8 cellular contexts compared by ENCODE assay signal in the genomic region with DNA sequence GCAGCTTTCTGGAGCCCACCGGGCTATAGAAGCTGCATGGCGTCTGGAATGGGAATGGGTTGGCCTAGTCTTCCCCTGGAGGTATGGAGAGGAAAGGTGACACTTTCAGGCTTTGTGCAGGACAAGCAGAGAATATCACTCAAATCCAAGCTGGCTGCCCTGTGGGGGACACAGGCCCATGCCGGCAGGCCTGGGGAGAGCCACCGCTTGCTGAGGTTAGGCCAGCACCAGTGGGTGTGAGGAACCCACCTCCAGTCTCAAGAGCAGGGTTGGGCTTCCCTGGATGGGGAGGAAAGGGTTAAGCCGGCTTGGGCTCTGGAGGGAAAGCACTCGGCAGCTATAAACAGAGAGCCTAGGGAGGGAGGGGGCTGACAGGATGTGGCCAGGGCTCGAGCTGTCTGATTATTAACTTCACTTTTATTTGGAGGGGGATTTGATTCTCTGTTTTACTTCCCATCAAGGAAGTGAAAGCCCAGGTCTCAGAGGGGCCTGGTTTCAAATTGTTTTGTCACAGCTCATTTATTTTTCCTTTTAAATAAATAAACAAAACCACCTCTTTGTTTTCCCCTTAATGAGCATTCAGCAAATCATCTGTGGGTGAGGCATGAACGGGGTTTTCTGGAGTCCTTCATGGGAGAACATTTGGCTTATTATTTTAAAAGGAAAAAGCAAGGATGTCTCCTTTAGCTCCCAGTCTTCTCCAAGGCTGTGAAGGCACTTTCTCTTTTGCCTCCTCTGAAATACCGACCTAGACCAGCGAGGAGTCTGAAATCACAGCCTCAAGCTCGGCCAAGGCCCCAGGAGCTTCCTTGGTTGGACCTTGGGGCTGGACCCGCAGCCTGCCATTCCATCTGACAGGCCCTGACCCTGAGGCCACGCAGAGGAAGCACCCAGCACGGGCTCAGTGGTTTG. TPM values are rescaled to one million over a fixed set of nuclear protein-coding genes. Genes with fewer than 3 reads are reported as not detected.
DNase-seq lines count a peak whose midpoint lies in the region; ATAC-seq, FAIRE-seq and TF ChIP-seq lines count a peak whose summit lies in the region.

No MANE protein-coding gene starts in this region.

- H3K9me3 ChIP-seq in cardiac muscle cell (ENCODE audit: low read depth) (no peaks in the 10 kb centered on the region), HepG2 (ENCODE audit: low read length) (no peaks in the 10 kb centered on the region)

- peak overlapping the region; percentile 25 for H2AFZ ChIP-seq in HepG2 (ENCODE audit: low read length)

- H3K4me2 ChIP-seq in HepG2 (ENCODE audit: low read depth, low read length) = peak overlapping the region; percentile 88

- TF ChIP-seq CTCF in cardiac muscle cell (IDR thresholded peaks at IDR 0.05; ENCODE audit: low read depth, low read length) (no peak), HepG2 (CRISPR knock-in tag; IDR thresholded peaks at IDR 0.05) (no peak)

- CTCF ChIA-PET in HepG2 (lab: Yijun Ruan, JAX; ENCODE audit: low intra/inter-chr PET ratio, low total read pairs) = interaction anchor here (0.9 kb wide), 1 partner anchor 26 kb away, joined by 3 read pairs; no protein-coding TSS in a partner anchor

- no TSS peak for BruUV-seq in HepG2 (replicated peaks; lab: Mats Ljungman, UMichigan)

- no peaks in the 10 kb centered on the region for H3K79me2 ChIP-seq in HepG2 (ENCODE audit: insufficient read depth, low read length)

- POLR2A ChIA-PET in HepG2 (lab: Yijun Ruan, JAX) = interaction anchor here (0.8 to 5.6 kb wide), 10 partner anchors 9 to 99 kb away, joined by 3 to 74 read pairs (median 5); a partner anchor contains a TSS

- H3K9me3 Mint-ChIP-seq in T-helper 1 cell treated with Interleukin-12 subunit alpha and Interleukin-12 subunit beta and Interleukin-4 antibody, amounts not matched to agents 30 μg/mL and 1 μg/mL, for 36 hours = no peaks in the 10 kb centered on the region
- no peaks in the 10 kb centered on the region for H3K9me3 Mint-ChIP-seq in central memory CD8-positive, alpha-beta T cell
- H3K9me3 Mint-ChIP-seq in stimulated activated naive CD8-positive, alpha-beta T cell treated with anti-CD3 and anti-CD28 coated beads, Interleukin-15, Interleukin-2, amounts not matched to agents 100 ng/mL and 50 ng/mL, for 24 hours = no peaks in the 10 kb centered on the region

- no peaks in the 10 kb centered on the region for H3K27me3 Mint-ChIP-seq in T-helper 1 cell treated with Interleukin-12 subunit alpha and Interleukin-12 subunit beta and Interleukin-4 antibody, amounts not matched to agents 30 μg/mL and 1 μg/mL, for 36 hours (ENCODE audit: low read depth)
- no peaks in the 10 kb centered on the region for H3K27me3 Mint-ChIP-seq in central memory CD8-positive, alpha-beta T cell
- H3K27me3 Mint-ChIP-seq in stimulated activated naive CD8-positive, alpha-beta T cell treated with anti-CD3 and anti-CD28 coated beads, Interleukin-15, Interleukin-2, amounts not matched to agents 100 ng/mL and 50 ng/mL, for 24 hours = no peaks in the 10 kb centered on the region

- no peak for TF ChIP-seq POLR2A in HepG2 (IDR thresholded peaks at IDR 0.05; ENCODE audit: insufficient read depth in 1 of 2, low read depth in 2 of 2, low read length in 2 of 2)

- H3K4me1 ChIP-seq in cardiac muscle cell (ENCODE audit: low read depth) = peaks cover 30% of the 10 kb centered on the region
- peaks cover 59% of the 10 kb centered on the region for H3K4me1 ChIP-seq in HepG2 (ENCODE audit: insufficient read depth, low read length)

- H3K4me3 ChIP-seq in cardiac muscle cell (peak overlapping the region; percentile 3), HepG2 (replicated peaks in 1 of 3; ENCODE audit: insufficient read depth in 1 of 3, low read depth in 2 of 3, low read length in 3 of 3) (peak overlapping the region; percentile 40 to 62 (median 49))

- 2% methylated on average over 12 of the region's 14 CpGs for WGBS in HepG2 (ENCODE audit: low lambda C conversion rate)

- TF ChIP-seq EP300 in HepG2 (IDR thresholded peaks at IDR 0.05; ENCODE audit: low read depth in 2 of 2, low read length in 2 of 2) (peak in 1 of 2 experiments; percentile 40; a peak in 1 of 4 replicates), HepG2 (CRISPR knock-in tag; IDR thresholded peaks at IDR 0.05; ENCODE audit: borderline replicate concordance) (no peak)

- TF ChIP-seq RAD21 in HepG2 (CRISPR knock-in tag; IDR thresholded peaks at IDR 0.05) = no peak

- FAIRE-seq in HepG2 (lab: Jason Lieb, UNC) = peak; percentile 89

- intact Hi-C loops in Right ventricle myocardium inferior (cut with DNase I) (loop anchor here (1.0 to 10.0 kb wide), 3 partner anchors 22 to 932 kb away; no protein-coding TSS in a partner anchor), HepG2 (cut with micrococcal nuclease; ENCODE audit: unreplicated experiment) (loop anchor here (1.0 to 10.0 kb wide), 3 partner anchors 17 to 566 kb away; no protein-coding TSS in a partner anchor)

- H3K27ac ChIP-seq in cardiac muscle cell (peak overlapping the region; percentile 74), HepG2 (ENCODE audit: extremely low read length, insufficient read depth, low read length) (peak overlapping the region; percentile 62)

- no peak for ATAC-seq in Right ventricle myocardium inferior
- ATAC-seq in HG03175 (IDR thresholded peaks at IDR 0.05; ENCODE audit: unreplicated experiment) = peak; percentile 50
- ATAC-seq in central memory CD8-positive, alpha-beta T cell (replicated peaks; ENCODE audit: extremely low read depth, poor library complexity, severe bottlenecking) = peak; percentile 49
- ATAC-seq in HepG2 = peak; percentile 71

- in situ Hi-C loops in HepG2 (cut with HindIII; ENCODE audit: extremely low pct_ligation_motif_present, low pct_unique_long_range_greater_than_20kb) = loop anchor here (5.0 to 25.0 kb wide), 3 partner anchors 567 to 1202 kb away; a partner anchor contains a TSS

- peak overlapping the region; percentile 70 for H3K4me3 Mint-ChIP-seq in T-helper 1 cell treated with Interleukin-12 subunit alpha and Interleukin-12 subunit beta and Interleukin-4 antibody, amounts not matched to agents 30 μg/mL and 1 μg/mL, for 36 hours
- H3K4me3 Mint-ChIP-seq in central memory CD8-positive, alpha-beta T cell = peak overlapping the region; percentile 78
- H3K4me3 Mint-ChIP-seq in stimulated activated naive CD8-positive, alpha-beta T cell treated with anti-CD3 and anti-CD28 coated beads, Interleukin-15, Interleukin-2, amounts not matched to agents 100 ng/mL and 50 ng/mL, for 24 hours = peak overlapping the region; percentile 85

- H3K36me3 ChIP-seq in cardiac muscle cell (no peaks in the 10 kb centered on the region), HepG2 (replicated peaks in 1 of 2; ENCODE audit: control insufficient read depth in 1 of 2, insufficient read depth in 2 of 2, low read length in 2 of 2) (no peaks in the 10 kb centered on the region)

- peaks cover 39% of the 10 kb centered on the region for H3K4me1 Mint-ChIP-seq in T-helper 1 cell treated with Interleukin-12 subunit alpha and Interleukin-12 subunit beta and Interleukin-4 antibody, amounts not matched to agents 30 μg/mL and 1 μg/mL, for 36 hours (ENCODE audit: low read depth)
- peaks cover 59% of the 10 kb centered on the region for H3K4me1 Mint-ChIP-seq in central memory CD8-positive, alpha-beta T cell
- H3K4me1 Mint-ChIP-seq in stimulated activated naive CD8-positive, alpha-beta T cell treated with anti-CD3 and anti-CD28 coated beads, Interleukin-15, Interleukin-2, amounts not matched to agents 100 ng/mL and 50 ng/mL, for 24 hours (ENCODE audit: low read depth) = peaks cover 76% of the 10 kb centered on the region

- no peaks in the 10 kb centered on the region for H4K20me1 ChIP-seq in HepG2 (ENCODE audit: insufficient read depth, low read length)

- peak; percentile 66 to 70 for DNase-seq in cardiac muscle cell (ENCODE audit: low read depth in 1 of 2, low spot score in 1 of 2)
- no peak for DNase-seq in Right ventricle myocardium inferior (ENCODE audit: missing footprints)
- DNase-seq in central memory CD8-positive, alpha-beta T cell (ENCODE audit: low spot score in 2 of 2) = no peak
- DNase-seq in HepG2 (ENCODE audit: low spot score) = peak; percentile 74
- no peak for DNase-seq in NCI-H1694 treated with DMSO at 0.1 percent for 48 hours (lab: John Stamatoyannopoulos, UW)

- H3K9ac ChIP-seq in HepG2 (ENCODE audit: insufficient read depth, low read depth, low read length) = peak overlapping the region; percentile 44

- no peaks in the 10 kb centered on the region for H3K27me3 ChIP-seq in cardiac muscle cell
- H3K27me3 ChIP-seq in HepG2 (ENCODE audit: control insufficient read depth in 1 of 2, insufficient read depth in 2 of 2, low read length in 2 of 2) = no peaks in the 10 kb centered on the region

- H3K27ac Mint-ChIP-seq in T-helper 1 cell treated with Interleukin-12 subunit alpha and Interleukin-12 subunit beta and Interleukin-4 antibody, amounts not matched to agents 30 μg/mL and 1 μg/mL, for 36 hours = peak overlapping the region; percentile 88
- H3K27ac Mint-ChIP-seq in central memory CD8-positive, alpha-beta T cell (ENCODE audit: low read depth) = peak overlapping the region; percentile 90
- H3K27ac Mint-ChIP-seq in stimulated activated naive CD8-positive, alpha-beta T cell treated with anti-CD3 and anti-CD28 coated beads, Interleukin-15, Interleukin-2, amounts not matched to agents 100 ng/mL and 50 ng/mL, for 24 hours = peak overlapping the region; percentile 96

- no peaks in the 10 kb centered on the region for H3K36me3 Mint-ChIP-seq in T-helper 1 cell treated with Interleukin-12 subunit alpha and Interleukin-12 subunit beta and Interleukin-4 antibody, amounts not matched to agents 30 μg/mL and 1 μg/mL, for 36 hours (ENCODE audit: low read depth)
- H3K36me3 Mint-ChIP-seq in central memory CD8-positive, alpha-beta T cell (ENCODE audit: insufficient read depth) = peaks cover 11% of the 10 kb centered on the region
- no peaks in the 10 kb centered on the region for H3K36me3 Mint-ChIP-seq in stimulated activated naive CD8-positive, alpha-beta T cell treated with anti-CD3 and anti-CD28 coated beads, Interleukin-15, Interleukin-2, amounts not matched to agents 100 ng/mL and 50 ng/mL, for 24 hours (ENCODE audit: low read depth)

RNA-seq across cellular contexts. Expression of a gene that starts 21.8 kb away (rescaled TPM):
- total RNA-seq in cardiac muscle cell (822 and 1,327 TPM in 2 replicates), Right ventricle myocardium inferior (46.6 TPM), HepG2 (2016; rRNA removed; fragmentation: Illumina TruSeq; extraction: Trizol) (7.4 and 8.4 TPM in 2 replicates)
- polyA plus RNA-seq in cardiac muscle cell (219 and 454 TPM in 2 replicates), HepG2 (2011; rRNA removed) (10.2 and 12.7 TPM in 2 replicates)
- total RNA-seq in HepG2 (2016; cell fraction: cytosol; rRNA removed; fragmentation: Illumina TruSeq; extraction: Trizol; ENCODE audit: low read depth) = 2.6 and 3.4 TPM in 2 replicates
- 7.9 and 8.4 TPM in 2 replicates for total RNA-seq in HepG2 (2016; cell fraction: insoluble cytoplasmic fraction; rRNA removed; fragmentation: Illumina TruSeq; extraction: Trizol)
- total RNA-seq in HepG2 (2016; cell fraction: membrane; rRNA removed; fragmentation: Illumina TruSeq; extraction: Trizol) = 11.1 and 11.3 TPM in 2 replicates
- 13.8 and 14.1 TPM in 2 replicates for total RNA-seq in HepG2 (2016; cell fraction: nucleus; rRNA removed; fragmentation: Illumina TruSeq; extraction: Trizol)
- 11.2 and 18.0 TPM in 2 replicates for polyA plus RNA-seq in HepG2 (2011; cell fraction: cytosol; rRNA removed)
- polyA plus RNA-seq in HepG2 (2011; cell fraction: nucleus; rRNA removed) = 66.5 and 69.1 TPM in 2 replicates
- 23.2 and 32.2 TPM in 2 replicates for polyA plus RNA-seq in HepG2 (2012)
- polyA plus RNA-seq in HepG2 (2016; cell fraction: cytosol; fragmentation: Illumina TruSeq; extraction: Trizol; ENCODE audit: low read depth) = 2.7 and 2.8 TPM in 2 replicates
- 20.7 and 26.8 TPM in 2 replicates for polyA plus RNA-seq in HepG2 (2016; cell fraction: insoluble cytoplasmic fraction; fragmentation: Illumina TruSeq; extraction: Trizol; ENCODE audit: low read depth)
- polyA plus RNA-seq in HepG2 (2016; cell fraction: membrane; fragmentation: Illumina TruSeq; extraction: Trizol; ENCODE audit: low read depth) = 9.2 and 10.1 TPM in 2 replicates
- polyA plus RNA-seq in HepG2 (2016; cell fraction: nucleus; fragmentation: Illumina TruSeq; extraction: Trizol; ENCODE audit: insufficient read depth, low read depth) = 53.8 and 57.0 TPM in 2 replicates
- 8.5 and 26.8 TPM in 2 replicates for polyA minus RNA-seq in HepG2 (2011; rRNA and poly(A)+ RNA removed; ENCODE audit: low replicate concordance)
- 56.3 and 73.8 TPM in 2 replicates for polyA minus RNA-seq in HepG2 (2011; cell fraction: cytosol; rRNA and poly(A)+ RNA removed)
- 11.8 and 13.8 TPM in 2 replicates for polyA minus RNA-seq in HepG2 (2011; cell fraction: nucleus; rRNA and poly(A)+ RNA removed)

Comparison
In these comparisons a context has a peak if more than half of its experiments do, and no peak if none do; other contexts are left out.
1. DNase-seq: peak in cardiac muscle cell (2 of 2) and HepG2 (single experiment); none in Right ventricle myocardium inferior (single experiment), central memory CD8-positive, alpha-beta T cell (0 of 2) and NCI-H1694 treated with DMSO at 0.1 percent for 48 hours (single experiment).
2. RNA of a gene that starts 21.8 kb away (total RNA-seq): 822 to 1,327 TPM in cardiac muscle cell; 46.6 TPM in Right ventricle myocardium inferior (single experiment) and 2.6 to 14.1 TPM in HepG2; every median in the first group is over 10 times any median in the second.
3. Peak in every context shown above with its lines, with median percentiles within 50 percentile points of each other: H3K27ac Mint-ChIP-seq and H3K4me3 Mint-ChIP-seq.